ENCODE assay signal across 8 cellular contexts in the genomic region with DNA sequence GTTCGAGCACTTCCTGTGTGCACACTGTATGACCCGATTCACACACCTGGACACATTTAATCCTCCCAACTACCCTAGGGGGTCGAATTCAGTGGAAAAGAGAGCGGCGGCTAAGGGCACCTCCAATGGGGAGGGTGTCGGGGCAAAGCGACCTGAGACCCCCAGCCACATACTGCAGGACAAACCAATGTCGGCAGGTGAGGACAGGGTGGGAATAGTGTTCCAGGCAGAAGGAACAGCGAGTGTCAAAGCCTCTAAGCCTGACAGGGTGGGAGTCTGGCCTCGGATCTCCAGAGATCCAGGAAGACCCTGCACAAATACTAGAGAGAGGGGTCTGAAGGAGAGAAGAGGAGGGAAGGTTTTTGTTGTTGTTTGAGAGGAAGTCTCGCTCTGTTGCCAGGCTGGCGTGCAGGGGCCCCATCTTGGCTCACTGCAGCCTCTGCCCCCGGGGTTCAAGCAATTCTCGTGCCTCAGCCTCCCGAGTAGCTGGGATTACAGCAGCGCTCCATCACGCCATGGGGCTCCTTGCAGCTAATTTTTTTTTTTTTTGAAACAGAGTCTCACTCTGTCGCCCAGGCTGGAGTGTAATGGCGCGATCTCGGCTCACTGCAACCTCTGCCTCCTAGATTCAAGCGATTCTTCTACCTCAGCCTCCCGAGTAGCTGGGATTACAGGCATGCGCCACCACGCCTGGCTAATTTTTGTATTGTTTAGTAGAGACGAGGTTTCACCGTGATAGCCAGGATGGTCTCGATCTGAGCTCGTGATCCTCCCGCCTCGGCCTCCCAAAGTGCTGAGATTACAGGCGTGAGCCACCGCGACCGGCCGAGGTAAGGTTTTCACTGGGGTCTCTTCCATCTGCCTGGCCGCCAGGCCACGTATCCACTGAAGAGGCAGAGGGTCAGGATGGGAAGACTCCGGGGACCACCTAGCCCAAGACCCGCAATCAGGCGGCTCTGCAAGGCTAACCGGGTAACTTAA. TPM values are rescaled to one million over a fixed set of nuclear protein-coding genes. Genes with fewer than 3 reads are reported as not detected.
DNase-seq lines count a peak whose midpoint lies in the region; ATAC-seq and TF ChIP-seq lines count a peak whose summit lies in the region.

No MANE protein-coding gene starts in this region.

- H3K23ac ChIP-seq in H9 (ENCODE audit: insufficient read length, low read depth, low read length), result no peak overlapping the region

- H3K4ac ChIP-seq in H9 (ENCODE audit: low read depth, low read length), result no peak overlapping the region

- H3K9me3 ChIP-seq in H9 (ENCODE audit: control insufficient read depth, low read depth, low read length), result no peaks in the 10 kb centered on the region
- no peaks in the 10 kb centered on the region for H3K9me3 ChIP-seq in spleen

- no peaks in the 10 kb centered on the region for H3K27me3 ChIP-seq in H9 (ENCODE audit: insufficient read depth, low read length)
- H3K27me3 ChIP-seq in spleen (replicated peaks in 1 of 7), result no peaks in the 10 kb centered on the region

- H2BK120ac ChIP-seq in H9 (ENCODE audit: low read depth, low read length, poor library complexity, severe bottlenecking), result no peak overlapping the region

- DNase-seq in H9 (no peak), spleen (peak; percentile 73), hippocampal formation (lab: John Stamatoyannopoulos, UW) (no peak), globus pallidus (ENCODE audit: low spot score) (no peak), GF-D8 (lab: John Stamatoyannopoulos, UW) (no peak)
- DNase-seq in activated CD4-positive, alpha-beta memory T cell treated with anti-CD3 and anti-CD28 coated beads for 36 hours, result no peak

- H3K27me3 Mint-ChIP-seq in H9 (ENCODE audit: low read depth), result peaks cover 13% of the 10 kb centered on the region
- no peaks in the 10 kb centered on the region for H3K27me3 Mint-ChIP-seq in activated CD4-positive, alpha-beta memory T cell treated with anti-CD3 and anti-CD28 coated beads for 36 hours

- H3K4me3 Mint-ChIP-seq in H9, result peak overlapping the region; percentile 70 to 86
- H3K4me3 Mint-ChIP-seq in activated CD4-positive, alpha-beta memory T cell treated with anti-CD3 and anti-CD28 coated beads for 36 hours, result peak overlapping the region; percentile 64

- no peaks in the 10 kb centered on the region for H3K79me1 ChIP-seq in H9 (ENCODE audit: insufficient read depth, low read depth, low read length, poor library complexity, severe bottlenecking)

- peak overlapping the region; percentile 58 for H3K4me3 ChIP-seq in iPS-11a (ENCODE audit: low read depth, low read length)
- H3K4me3 ChIP-seq in spleen, result peak overlapping the region; percentile 88 to 100 (median 96)

- H3K27ac ChIP-seq in H9 (ENCODE audit: insufficient read length, low read depth, low read length) (no peak overlapping the region), spleen (peak overlapping the region; percentile 89 to 99 (median 94))

- H3K56ac ChIP-seq in H9 (ENCODE audit: insufficient read length, low read depth, low read length), result no peak overlapping the region

- H2BK12ac ChIP-seq in H9 (ENCODE audit: insufficient read length, low read depth, low read length), result no peak overlapping the region

- H3K23me2 ChIP-seq in H9 (ENCODE audit: insufficient read length, low read depth, low read length, poor library complexity, severe bottlenecking), result peaks cover 3% of the 10 kb centered on the region

- no peak overlapping the region for H3K18ac ChIP-seq in H9 (ENCODE audit: insufficient read length, low read depth, low read length)

- no peak for TF ChIP-seq CTCF in H9 (conservative IDR thresholded peaks at IDR 0.05)
- TF ChIP-seq CTCF in spleen (IDR thresholded peaks at IDR 0.05 in 8 of 11, conservative IDR thresholded peaks at IDR 0.05 in 3 of 11), result no peak

- intact Hi-C loops in activated CD4-positive, alpha-beta memory T cell treated with anti-CD3 and anti-CD28 coated beads for 36 hours (cut with micrococcal nuclease), result loop anchor here (1.0 to 2.0 kb wide), 3 partner anchors 35 to 495 kb away; a partner anchor contains a TSS
- intact Hi-C loops in spleen (cut with DNase I; ENCODE audit: low total_unique reads), result loop anchor here (5.0 kb wide), 1 partner anchor 34 kb away; a partner anchor contains a TSS

- no CpG with 5 or more reads among the region's 42 CpGs for WGBS in H9 (ENCODE audit: extremely low coverage, insufficient read length, low lambda C conversion rate)
- WGBS in spleen, 5 donors, result 83 to 88% (median 84%) methylated on average over 41 to 42 of the region's 42 CpGs

- no peaks in the 10 kb centered on the region for H4K20me1 ChIP-seq in H9 (ENCODE audit: control insufficient read depth, insufficient read depth, insufficient read length)

- H3K9me3 Mint-ChIP-seq in H9, result no peaks in the 10 kb centered on the region
- H3K9me3 Mint-ChIP-seq in activated CD4-positive, alpha-beta memory T cell treated with anti-CD3 and anti-CD28 coated beads for 36 hours, result no peaks in the 10 kb centered on the region

- H3K4me1 Mint-ChIP-seq in H9, result peaks cover 3% of the 10 kb centered on the region in 2 experiments
- H3K4me1 Mint-ChIP-seq in activated CD4-positive, alpha-beta memory T cell treated with anti-CD3 and anti-CD28 coated beads for 36 hours (ENCODE audit: low read depth), result peaks cover 25% of the 10 kb centered on the region

- H3K27ac Mint-ChIP-seq in H9, result peak overlapping the region in 2 of 3 experiments; percentile 25 to 48; a peak in 3 of 7 replicates
- H3K27ac Mint-ChIP-seq in activated CD4-positive, alpha-beta memory T cell treated with anti-CD3 and anti-CD28 coated beads for 36 hours, result peak overlapping the region; percentile 21

- no peaks in the 10 kb centered on the region for H3K79me2 ChIP-seq in H9 (ENCODE audit: insufficient read depth, low read length)

- H3K36me3 Mint-ChIP-seq in H9 (ENCODE audit: insufficient read depth in 1 of 3, low read depth in 3 of 3), result peaks cover 7 to 12% (median 8%) of the 10 kb centered on the region in 3 experiments; a peak in 6 of 7 replicates
- H3K36me3 Mint-ChIP-seq in activated CD4-positive, alpha-beta memory T cell treated with anti-CD3 and anti-CD28 coated beads for 36 hours, result peaks cover 16% of the 10 kb centered on the region

- H3K36me3 ChIP-seq in spleen, result peaks cover 0 to 38% (median 15%) of the 10 kb centered on the region in 6 donors

- no peak overlapping the region for H2BK15ac ChIP-seq in H9 (ENCODE audit: low read depth, low read length)

- H3K9ac ChIP-seq in H9 (ENCODE audit: extremely low read depth, insufficient read length, low read length), result no peak overlapping the region

- H4K5ac ChIP-seq in H9 (ENCODE audit: insufficient read length, low read depth, low read length), result no peak overlapping the region

- H2AFZ ChIP-seq in H9 (ENCODE audit: low read length), result no peak overlapping the region

- no peak overlapping the region for H3K14ac ChIP-seq in H9 (ENCODE audit: insufficient read depth, low read length)

- TF ChIP-seq POLR2A in spleen (IDR thresholded peaks at IDR 0.05), result no peak

- CTCF ChIA-PET in activated CD4-positive, alpha-beta memory T cell treated with anti-CD3 and anti-CD28 coated beads for 36 hours (lab: Charles Lee), result interaction anchor here (1.4 kb wide), 1 partner anchor 13 kb away, joined by 3 read pairs; no protein-coding TSS in a partner anchor

- H2AK5ac ChIP-seq in H9 (ENCODE audit: insufficient read length, low read length), result no peak overlapping the region

- POLR2A ChIA-PET in activated CD4-positive, alpha-beta memory T cell treated with anti-CD3 and anti-CD28 coated beads for 36 hours (lab: Charles Lee), result interaction anchor here (2.9 kb wide), 1 partner anchor 35 kb away, joined by 21 read pairs; a partner anchor contains a TSS

- H2BK20ac ChIP-seq in H9 (ENCODE audit: low read depth, low read length, poor library complexity, severe bottlenecking), result no peak overlapping the region

- H3K4me2 ChIP-seq in H9 (ENCODE audit: insufficient read depth, insufficient read length, low read length), result peak overlapping the region; percentile 52

- H4K8ac ChIP-seq in H9 (replicated peaks; ENCODE audit: insufficient read length, low read depth, low read length), result no peak overlapping the region

- H4K91ac ChIP-seq in H9 (ENCODE audit: insufficient read length, low read depth, low read length), result no peak overlapping the region

- no peak for ATAC-seq in GM18519 (IDR thresholded peaks at IDR 0.05; ENCODE audit: low FRiP score, unreplicated experiment)

- H3T11ph ChIP-seq in H9 (ENCODE audit: low read length), result no peak overlapping the region

- no peak overlapping the region for H2BK5ac ChIP-seq in H9 (ENCODE audit: insufficient read length, low read length)

- H3K4me1 ChIP-seq in H9 (ENCODE audit: insufficient read depth, low read length), result no peaks in the 10 kb centered on the region
- H3K4me1 ChIP-seq in spleen, result peaks cover 20 to 55% (median 45%) of the 10 kb centered on the region in 6 donors

RNA-seq across cellular contexts. Expression of a gene that starts 1.2 kb away (rescaled TPM):
- total RNA-seq in H9 (2021), result 56.3 and 60.7 TPM in 2 replicates
- 100 to 1,000 TPM; 432 to 435 TPM for total RNA-seq in activated CD4-positive, alpha-beta memory T cell treated with anti-CD3 and anti-CD28 coated beads for 36 hours
- 100 to 1,000 TPM; 302 to 758 (median 363) TPM for total RNA-seq in spleen
- polyA plus RNA-seq in spleen, result 100 to 1,000 TPM; 348 to 537 (median 472) TPM

RNA-seq across cellular contexts. Expression of a gene that starts 35.0 kb away (rescaled TPM):
- total RNA-seq in H9 (2021) (150 and 160 TPM in 2 replicates), spleen (10 to 100 TPM; 28.1 to 57.2 (median 52.8) TPM)
- 100 to 1,000 TPM; 149 to 162 TPM for total RNA-seq in activated CD4-positive, alpha-beta memory T cell treated with anti-CD3 and anti-CD28 coated beads for 36 hours
- 100 to 1,000 TPM in 2 of 3 donors, 10 to 100 TPM in 1; 83.4 to 117 (median 108) TPM for polyA plus RNA-seq in spleen

RNA-seq across cellular contexts. Expression of a gene that starts 35.4 kb away (rescaled TPM):
- total RNA-seq in H9 (2021), result 104 TPM in 2 replicates
- total RNA-seq in activated CD4-positive, alpha-beta memory T cell treated with anti-CD3 and anti-CD28 coated beads for 36 hours, result 100 to 1,000 TPM; 143 to 149 TPM
- total RNA-seq in spleen, result 10 to 100 TPM; 48.4 to 72.7 (median 65.7) TPM
- 100 to 1,000 TPM in 2 of 3 donors, 10 to 100 TPM in 1; 98.7 to 124 (median 112) TPM for polyA plus RNA-seq in spleen

RNA-seq across cellular contexts. Expression of a gene that starts 47.7 kb away (rescaled TPM):
- 169 TPM in 2 replicates for total RNA-seq in H9 (2021)
- total RNA-seq in activated CD4-positive, alpha-beta memory T cell treated with anti-CD3 and anti-CD28 coated beads for 36 hours, result 10 to 100 TPM; 66.9 to 70.0 TPM
- 100 to 1,000 TPM in 2 of 7 donors, 10 to 100 TPM in 5; 64.5 to 105 (median 91.6) TPM for total RNA-seq in spleen
- polyA plus RNA-seq in spleen, result 100 to 1,000 TPM in 1 of 3 donors, 10 to 100 TPM in 2; 65.5 to 124 (median 71.7) TPM
